1 cellular context compared by ENCODE assay signal in the genomic region with DNA sequence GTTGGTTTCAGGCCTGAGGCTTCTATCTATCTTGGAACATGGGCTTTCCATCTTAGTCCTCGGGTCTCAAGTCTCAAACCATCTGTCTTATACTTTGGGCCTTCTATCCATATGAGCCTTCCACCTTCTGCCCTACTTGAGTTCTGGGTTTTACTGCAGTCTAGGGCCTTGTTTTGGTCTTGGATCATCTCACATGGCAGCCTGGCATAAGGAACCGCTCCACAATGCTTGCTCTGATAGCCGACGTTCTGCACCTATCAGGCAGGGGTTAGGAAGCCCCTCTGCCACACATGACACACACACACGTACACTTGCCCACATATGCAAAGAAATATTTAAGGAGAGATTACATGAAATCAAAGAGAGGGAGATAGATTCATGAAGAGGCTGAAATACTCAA.
TF ChIP-seq lines count a peak whose summit lies in the region.

No MANE protein-coding gene starts in this region.

TF ChIP-seq in HEK293, 187 proteins besides CTCF, POLR2A, EP300 and RAD21:
- TF ChIP-seq, protein P1, sequence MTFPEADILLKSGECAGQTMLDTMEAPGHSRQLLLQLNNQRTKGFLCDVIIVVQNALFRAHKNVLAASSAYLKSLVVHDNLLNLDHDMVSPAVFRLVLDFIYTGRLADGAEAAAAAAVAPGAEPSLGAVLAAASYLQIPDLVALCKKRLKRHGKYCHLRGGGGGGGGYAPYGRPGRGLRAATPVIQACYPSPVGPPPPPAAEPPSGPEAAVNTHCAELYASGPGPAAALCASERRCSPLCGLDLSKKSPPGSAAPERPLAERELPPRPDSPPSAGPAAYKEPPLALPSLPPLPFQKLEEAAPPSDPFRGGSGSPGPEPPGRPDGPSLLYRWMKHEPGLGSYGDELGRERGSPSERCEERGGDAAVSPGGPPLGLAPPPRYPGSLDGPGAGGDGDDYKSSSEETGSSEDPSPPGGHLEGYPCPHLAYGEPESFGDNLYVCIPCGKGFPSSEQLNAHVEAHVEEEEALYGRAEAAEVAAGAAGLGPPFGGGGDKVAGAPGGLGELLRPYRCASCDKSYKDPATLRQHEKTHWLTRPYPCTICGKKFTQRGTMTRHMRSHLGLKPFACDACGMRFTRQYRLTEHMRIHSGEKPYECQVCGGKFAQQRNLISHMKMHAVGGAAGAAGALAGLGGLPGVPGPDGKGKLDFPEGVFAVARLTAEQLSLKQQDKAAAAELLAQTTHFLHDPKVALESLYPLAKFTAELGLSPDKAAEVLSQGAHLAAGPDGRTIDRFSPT (tag by site-specific recombination; IDR thresholded peaks at IDR 0.05): peak; percentile 85
- TF ChIP-seq ZNF600 (tag by site-specific recombination; IDR thresholded peaks at IDR 0.05) (peak; percentile 77), ZNF560 (tag by site-specific recombination; IDR thresholded peaks at IDR 0.05; ENCODE audit: borderline replicate concordance) (no peak)
TF ChIP-seq in HEK293: peak in this region for 2.
